Comparison of ENCODE assay signal across 19 cellular contexts in the genomic region with DNA sequence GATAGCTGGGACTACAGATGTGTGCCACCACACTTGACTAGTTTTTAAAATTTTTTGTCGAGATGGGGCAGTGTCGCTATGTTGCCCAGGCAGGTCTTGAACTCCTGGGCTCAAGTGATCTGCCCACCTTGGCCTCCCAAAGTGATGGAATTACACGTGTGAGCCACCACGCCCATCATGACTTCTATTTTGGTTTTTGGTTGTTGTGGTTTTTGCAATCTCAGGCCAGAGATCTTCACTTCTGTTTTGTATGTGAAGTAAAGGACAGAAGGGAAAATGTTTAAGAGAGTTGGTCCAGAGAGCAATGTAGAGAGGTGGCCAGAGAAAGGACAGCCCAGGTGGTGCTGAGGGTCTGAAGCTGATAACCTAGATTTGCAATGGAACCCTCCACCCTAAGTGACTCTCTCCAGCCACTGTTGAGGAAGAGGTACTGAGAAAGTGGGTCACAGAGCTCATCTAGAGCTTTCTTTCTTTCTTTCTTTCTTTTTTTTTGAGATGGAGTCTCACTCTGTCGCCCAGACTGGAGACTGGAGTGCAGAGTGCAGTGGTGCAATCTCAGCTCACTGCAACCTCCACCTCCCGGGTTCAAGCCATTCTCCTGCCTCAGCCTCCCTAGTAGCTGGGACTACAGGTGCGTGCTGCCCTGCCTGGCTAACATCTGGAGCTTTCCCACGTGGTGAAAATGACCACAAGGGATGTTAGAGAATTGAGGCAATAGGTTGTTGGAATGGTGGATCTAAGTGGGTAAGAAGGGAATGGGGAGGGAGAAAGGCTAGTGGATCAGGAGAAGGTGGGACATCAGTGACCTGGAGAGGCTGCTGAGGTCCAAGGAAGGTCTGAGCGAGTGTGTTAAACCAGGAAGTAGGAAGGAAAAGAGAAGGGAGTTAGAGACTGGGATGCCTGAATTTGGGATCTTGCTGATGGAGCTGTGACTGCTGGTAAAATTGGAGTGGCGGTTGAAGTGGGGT. TPM values are rescaled to one million over a fixed set of nuclear protein-coding genes. Genes with fewer than 3 reads are reported as not detected.
A peak's percentile ranks its signal among the peaks of the same experiment; 100 is the strongest.
DNase-seq lines count a peak whose midpoint lies in the region; ATAC-seq and TF ChIP-seq lines count a peak whose summit lies in the region.
"Had no signal": no experiment of that assay in that cellular context is flagged by ENCODE, and none has a peak within 500 bp of the region (broad histone marks: within the 10 kb centered on the region; RNA-seq: fewer than 3 reads in every experiment).

No MANE protein-coding gene starts in this region.

- intact Hi-C loops in uterus (cut with DNase I; ENCODE audit: low total_unique reads) = no loop called here
- intact Hi-C loops in vagina (cut with DNase I) = no loop called here

- H3K36me3 Mint-ChIP-seq in neural crest cell (ENCODE audit: low read depth) = no peaks in the 10 kb centered on the region

- ATAC-seq in GM18505 (IDR thresholded peaks at IDR 0.05; ENCODE audit: unreplicated experiment) (peak; percentile 68), GM21723 (IDR thresholded peaks at IDR 0.05; ENCODE audit: unreplicated experiment) (peak; percentile 81), GM19023 (IDR thresholded peaks at IDR 0.05; ENCODE audit: unreplicated experiment) (no peak), GM18868 (IDR thresholded peaks at IDR 0.05; ENCODE audit: unreplicated experiment) (no peak)
- ATAC-seq: esophagus mucosa, psoas muscle had no signal

- TF ChIP-seq CTCF in neural crest cell (conservative IDR thresholded peaks at IDR 0.05) (no peak), uterus (IDR thresholded peaks at IDR 0.05) (no peak), vagina (IDR thresholded peaks at IDR 0.05) (no peak)

- H3K4me1 ChIP-seq in uterus (peaks cover 0 to 3% of the 10 kb centered on the region in 2 donors), vagina (peaks cover 29% of the 10 kb centered on the region)

- H3K27me3 ChIP-seq in uterus (no peaks in the 10 kb centered on the region), vagina (no peaks in the 10 kb centered on the region)
- H3K27me3 ChIP-seq: Peyer's patch, upper lobe of left lung had no signal

- H3K9me3 Mint-ChIP-seq in neural crest cell = no peaks in the 10 kb centered on the region
- H3K9me3 Mint-ChIP-seq: T-helper 1 cell treated with Interleukin-12 subunit alpha and Interleukin-12 subunit beta and Interleukin-4 antibody, amounts not matched to agents 30 μg/mL and 1 μg/mL, for 36 hours had no signal

- H3K27ac ChIP-seq in uterus (no peak overlapping the region), vagina (no peak overlapping the region)
- H3K27ac ChIP-seq: psoas muscle, upper lobe of left lung had no signal

- DNase-seq in OCI-M1 (lab: John Stamatoyannopoulos, UW) (peak; percentile 48), neural crest cell (ENCODE audit: low read depth, low spot score) (no peak), uterus (no peak), vagina (ENCODE audit: extremely low spot score in 2 of 2) (no peak)
- DNase-seq: activated T-cell treated with anti-CD3 and anti-CD28 coated beads, Interleukin-2, amount 50 U/mL, for 1 hour; C1 segment of cervical spinal cord; EL; head of caudate nucleus; NCI-H1092; NCI-H226; psoas muscle; upper lobe of left lung had no signal

- H3K4me3 ChIP-seq in uterus (no peak overlapping the region), vagina (no peak overlapping the region)
- H3K4me3 ChIP-seq: Peyer's patch, psoas muscle, upper lobe of left lung had no signal

- H3K27me3 Mint-ChIP-seq in neural crest cell (ENCODE audit: low read depth) = peaks cover 13% of the 10 kb centered on the region

- no peak overlapping the region for H3K4me3 Mint-ChIP-seq in neural crest cell
- H3K4me3 Mint-ChIP-seq: T-helper 1 cell treated with Interleukin-12 subunit alpha and Interleukin-12 subunit beta and Interleukin-4 antibody, amounts not matched to agents 30 μg/mL and 1 μg/mL, for 36 hours had no signal

- H3K4me1 Mint-ChIP-seq in neural crest cell = peaks cover 5% of the 10 kb centered on the region

- peak overlapping the region; percentile 84 for H3K27ac Mint-ChIP-seq in neural crest cell (ENCODE audit: unreplicated experiment)
- H3K27ac Mint-ChIP-seq: T-helper 1 cell treated with Interleukin-12 subunit alpha and Interleukin-12 subunit beta and Interleukin-4 antibody, amounts not matched to agents 30 μg/mL and 1 μg/mL, for 36 hours had no signal

- H3K36me3 ChIP-seq in uterus (no peaks in the 10 kb centered on the region), vagina (no peaks in the 10 kb centered on the region)
- H3K36me3 ChIP-seq: Peyer's patch, upper lobe of left lung had no signal

- TF ChIP-seq POLR2A in GM18505 (IDR thresholded peaks at IDR 0.05; ENCODE audit: borderline replicate concordance, extremely low read depth, insufficient read depth, insufficient read length) (no peak), uterus (IDR thresholded peaks at IDR 0.05) (no peak), vagina (IDR thresholded peaks at IDR 0.05) (no peak)

- H3K9me3 ChIP-seq in uterus = no peaks in the 10 kb centered on the region
- no peaks in the 10 kb centered on the region for H3K9me3 ChIP-seq in vagina
- H3K9me3 ChIP-seq: Peyer's patch, psoas muscle, upper lobe of left lung had no signal

RNA-seq across cellular contexts. Expression of a gene that starts 22.4 kb away (rescaled TPM):
- total RNA-seq in neural crest cell (24.0 and 26.3 TPM in 2 replicates), uterus (10 to 100 TPM in 3 of 4 donors, 1 to 10 TPM in 1; 6.7 to 50.1 (median 22.8) TPM), vagina (205 TPM)

RNA-seq across cellular contexts. Expression of a gene that starts 55.0 kb away (rescaled TPM):
- 23.1 and 24.5 TPM in 2 replicates for total RNA-seq in neural crest cell
- 10 to 100 TPM in 3 of 4 donors, 1 to 10 TPM in 1; 9.5 to 80.7 (median 49.2) TPM for total RNA-seq in uterus
- total RNA-seq in vagina = 42.7 TPM

RNA-seq across cellular contexts. Expression of a gene that starts 55.3 kb away (rescaled TPM):
- total RNA-seq in neural crest cell (5.8 and 7.0 TPM in 2 replicates), uterus (10 to 100 TPM in 1 of 4 donors, 1 to 10 TPM in 1, under 1 TPM in 2; under 0.01 to 15.0 (median 4.0) TPM), vagina (4.9 TPM)

Comparison
In these comparisons a context has a peak if more than half of its experiments do, and no peak if none do; other contexts are left out.
1. ATAC-seq: peak in GM18505 (single experiment) and GM21723 (single experiment); none in GM19023 (single experiment) and GM18868 (single experiment).